Comparison of ENCODE assay signal across 8 cellular contexts in the genomic region with DNA sequence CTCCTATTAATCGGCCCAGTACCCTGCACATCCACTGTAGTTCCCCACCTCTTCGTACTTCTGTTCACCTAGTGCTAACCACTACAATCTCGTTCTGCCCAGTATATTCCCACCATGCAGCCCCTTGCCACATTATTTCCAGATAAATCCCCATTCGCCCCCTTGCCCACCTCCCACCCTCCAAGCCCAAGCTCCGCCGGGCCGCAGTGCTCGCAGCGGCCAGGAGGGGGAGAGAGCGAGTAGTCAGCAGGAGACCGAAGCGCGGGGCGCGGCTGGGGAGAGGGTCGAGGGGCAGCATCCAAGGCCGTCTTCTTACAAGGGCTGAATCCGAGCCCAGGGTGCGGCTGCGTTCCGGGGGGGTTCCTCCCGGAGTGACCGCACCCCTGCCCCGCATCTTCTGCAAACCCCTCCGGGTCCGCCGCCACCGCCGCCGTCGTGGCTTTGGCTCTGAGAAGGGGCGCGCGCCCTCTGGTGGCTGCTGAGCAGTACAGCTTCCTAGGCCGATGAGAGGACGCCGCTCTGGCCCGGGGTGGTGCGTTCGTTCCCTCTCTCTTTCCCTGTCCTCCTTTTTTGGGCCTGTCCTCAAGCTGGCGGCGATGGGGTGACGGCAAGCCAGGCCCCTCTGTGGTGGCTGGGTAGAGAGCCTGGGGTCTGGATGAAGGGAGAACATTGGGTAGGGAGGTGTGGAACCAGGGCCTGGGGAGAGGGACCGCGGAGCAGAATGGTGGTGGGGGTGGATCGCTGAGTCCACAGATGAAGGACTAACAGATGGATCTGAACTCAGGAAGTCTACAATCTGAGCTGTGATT. TPM values are rescaled to one million over a fixed set of nuclear protein-coding genes. Genes with fewer than 3 reads are reported as not detected.
DNase-seq lines count a peak whose midpoint lies in the region; ATAC-seq lines count a peak whose summit lies in the region.

No MANE protein-coding gene starts in this region.

- peaks cover 38% of the 10 kb centered on the region for H3K27me3 Mint-ChIP-seq in activated CD4-positive, alpha-beta memory T cell treated with anti-CD3 and anti-CD28 coated beads, Interleukin-2, amount 10 ng/mL, durations not matched to agents 7 days and 5 days

- CTCF ChIA-PET in activated CD4-positive, alpha-beta memory T cell treated with anti-CD3 and anti-CD28 coated beads, Interleukin-2, amount 10 ng/mL, durations not matched to agents 7 days and 5 days (lab: Charles Lee): interaction anchor here (0.6 to 3.6 kb wide), 44 partner anchors 9 to 1510 kb away, joined by 3 to 49 read pairs (median 4); partner anchors contain the start of genes CD14 and CXXC5

- POLR2A ChIA-PET in activated CD4-positive, alpha-beta memory T cell treated with anti-CD3 and anti-CD28 coated beads, Interleukin-2, amount 10 ng/mL, durations not matched to agents 7 days and 5 days (lab: Charles Lee): interaction anchor here (0.6 to 1.5 kb wide), 5 partner anchors 99 to 247 kb away, joined by 3 to 4 read pairs (median 3); no protein-coding TSS in a partner anchor

- ATAC-seq in GM18519 (IDR thresholded peaks at IDR 0.05; ENCODE audit: low FRiP score, unreplicated experiment) (peak; percentile 59), HG03066 (IDR thresholded peaks at IDR 0.05; ENCODE audit: low read depth, unreplicated experiment) (peak; percentile 79)

- peaks cover 9% of the 10 kb centered on the region for H3K4me1 Mint-ChIP-seq in activated CD4-positive, alpha-beta memory T cell treated with anti-CD3 and anti-CD28 coated beads, Interleukin-2, amount 10 ng/mL, durations not matched to agents 7 days and 5 days

- in situ Hi-C loops in ACHN (cut with HindIII; ENCODE audit: low pct_ligation_motif_present, low pct_unique_long_range_greater_than_20kb, low sequenced_read_pairs): no loop called here

- H3K36me3 Mint-ChIP-seq in activated CD4-positive, alpha-beta memory T cell treated with anti-CD3 and anti-CD28 coated beads, Interleukin-2, amount 10 ng/mL, durations not matched to agents 7 days and 5 days (ENCODE audit: low read depth): no peaks in the 10 kb centered on the region

- peak; percentile 63 for DNase-seq in ACHN
- peak; percentile 30 for DNase-seq in NCI-H446 treated with DMSO at 0.1 percent for 48 hours (lab: John Stamatoyannopoulos, UW)
- DNase-seq in activated CD4-positive, alpha-beta memory T cell treated with anti-CD3 and anti-CD28 coated beads, Interleukin-2, amount 10 ng/mL, durations not matched to agents 7 days and 5 days: peak; percentile 83
- peak; percentile 82 for DNase-seq in effector CD4-positive, alpha-beta T cell
- peak; percentile 89 for DNase-seq in medulla oblongata (ENCODE audit: extremely low spot score)
- peak; percentile 65 to 84 (median 70) for DNase-seq in stimulated activated CD4-positive, alpha-beta T cell treated with anti-CD3 and anti-CD28 coated beads, TNF-alpha, amount 100 ng/mL, for 4 hours (ENCODE audit: low read depth in 3 of 3)

- H3K9me3 Mint-ChIP-seq in activated CD4-positive, alpha-beta memory T cell treated with anti-CD3 and anti-CD28 coated beads, Interleukin-2, amount 10 ng/mL, durations not matched to agents 7 days and 5 days: no peaks in the 10 kb centered on the region

- H3K4me3 Mint-ChIP-seq in activated CD4-positive, alpha-beta memory T cell treated with anti-CD3 and anti-CD28 coated beads, Interleukin-2, amount 10 ng/mL, durations not matched to agents 7 days and 5 days: peak overlapping the region; percentile 64

- no peak overlapping the region for H3K27ac Mint-ChIP-seq in activated CD4-positive, alpha-beta memory T cell treated with anti-CD3 and anti-CD28 coated beads, Interleukin-2, amount 10 ng/mL, durations not matched to agents 7 days and 5 days

RNA-seq across cellular contexts. Expression of gene PSD2, which starts 30.0 kb away (rescaled TPM):
- not detected for total RNA-seq in activated CD4-positive, alpha-beta memory T cell treated with anti-CD3 and anti-CD28 coated beads, Interleukin-2, amount 10 ng/mL, durations not matched to agents 7 days and 5 days

Comparison
In these comparisons a context has a peak if more than half of its experiments do, and no peak if none do; other contexts are left out.
1. Peak in every context shown above with its lines: DNase-seq and ATAC-seq.
2. DNase-seq: peak in every context shown above with its lines; median percentile 89 in medulla oblongata; 83 in activated CD4-positive, alpha-beta memory T cell treated with anti-CD3 and anti-CD28 coated beads, Interleukin-2, amount 10 ng/mL, durations not matched to agents 7 days and 5 days; 82 in effector CD4-positive, alpha-beta T cell; 70 in stimulated activated CD4-positive, alpha-beta T cell treated with anti-CD3 and anti-CD28 coated beads, TNF-alpha, amount 100 ng/mL, for 4 hours; 63 in ACHN; 30 in NCI-H446 treated with DMSO at 0.1 percent for 48 hours.